8 cellular contexts compared by ENCODE assay signal in the genomic region with DNA sequence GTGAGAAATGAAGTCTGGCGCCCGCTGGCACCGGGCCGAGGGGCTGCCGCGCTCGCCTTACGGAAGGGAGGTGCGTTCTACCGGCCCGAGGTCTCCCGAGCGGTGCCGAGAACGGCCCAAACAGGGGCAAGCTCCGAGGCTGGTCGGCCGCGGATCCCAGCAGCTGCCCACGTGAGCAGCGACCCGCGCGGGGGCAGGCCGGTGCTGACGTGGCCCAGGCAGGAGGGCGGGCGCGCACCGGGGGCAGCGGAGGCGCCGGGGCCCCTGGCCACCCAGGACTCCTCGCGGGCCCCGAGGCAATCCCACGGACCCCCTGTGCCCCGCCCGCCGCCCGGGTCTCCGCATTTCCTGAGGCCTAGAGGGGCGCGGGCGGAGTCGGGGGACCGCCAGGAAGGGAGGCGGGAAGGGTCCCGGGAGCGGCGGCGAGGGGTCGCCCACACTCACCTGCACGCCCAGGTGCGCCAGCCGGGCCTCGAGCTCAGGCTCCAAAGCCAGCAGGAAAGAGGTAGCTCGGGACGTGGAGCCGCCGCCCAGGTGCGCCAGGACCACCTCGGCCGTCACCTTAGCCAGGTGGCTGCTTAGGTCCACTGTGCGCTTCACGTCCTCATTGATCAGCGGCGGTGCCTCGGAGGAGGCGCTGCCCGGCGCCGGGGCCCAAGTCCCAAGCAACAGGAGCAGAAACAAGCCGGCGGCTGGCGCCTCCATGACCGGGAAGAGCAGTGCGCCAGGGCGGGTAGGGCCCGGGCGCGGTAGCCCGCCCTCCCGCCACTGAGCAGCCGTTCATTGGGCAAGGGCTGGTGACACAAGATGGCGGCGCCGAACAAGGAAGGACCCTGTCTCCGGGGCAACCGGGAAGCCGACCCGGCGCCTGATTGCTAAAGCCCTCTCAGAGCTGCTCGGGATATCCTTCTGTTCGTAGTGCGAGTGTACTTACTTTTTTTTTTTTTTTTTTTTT. TPM values are rescaled to one million over a fixed set of nuclear protein-coding genes. Genes with fewer than 3 reads are reported as not detected.
DNase-seq lines count a peak whose midpoint lies in the region; ATAC-seq, FAIRE-seq and TF ChIP-seq lines count a peak whose summit lies in the region.

A gene (minus strand): TSS at position 723 of the 955 bp plus-strand sequence. CDS start 18 bp downstream, at position 705.

- H3K9ac ChIP-seq in HepG2 (ENCODE audit: insufficient read depth, low read depth, low read length): peak within 1 kb of the TSS; percentile 100

- H3K9me3 ChIP-seq in CD4-positive, alpha-beta T cell (ENCODE audit: control insufficient read depth, low read length): no peaks in the 10 kb centered on the region
- H3K9me3 ChIP-seq in HepG2 (ENCODE audit: low read length): no peaks in the 10 kb centered on the region

- no peaks in the 10 kb centered on the region for H3K27me3 ChIP-seq in CD4-positive, alpha-beta T cell (ENCODE audit: control insufficient read depth, insufficient read depth, low read length)
- H3K27me3 ChIP-seq in HepG2 (ENCODE audit: control insufficient read depth in 1 of 2, insufficient read depth in 2 of 2, low read length in 2 of 2): no peaks in the 10 kb centered on the region; a peak in 1 of 5 replicates

- BruUV-seq in HepG2 (replicated peaks; lab: Mats Ljungman, UMichigan): TSS peak; percentile 75

- peaks cover 50% of the 10 kb centered on the region for H3K79me2 ChIP-seq in HepG2 (ENCODE audit: insufficient read depth, low read length)

- peak within 1 kb of the TSS; percentile 89 for H3K27ac ChIP-seq in CD4-positive, alpha-beta T cell (ENCODE audit: low read depth, low read length)
- peak within 1 kb of the TSS; percentile 99 for H3K27ac ChIP-seq in HepG2 (ENCODE audit: extremely low read length, insufficient read depth, low read length)

- no peak within 1 kb of the TSS for H2AFZ ChIP-seq in HepG2 (ENCODE audit: low read length)

- no peak for FAIRE-seq in HepG2 (lab: Jason Lieb, UNC)

- peak; percentile 44; the same call in 1 of the 2 replicates for TF ChIP-seq RAD21 in HepG2 (CRISPR knock-in tag; IDR thresholded peaks at IDR 0.05)

- peak; percentile 84 to 91 for TF ChIP-seq POLR2A in HepG2 (IDR thresholded peaks at IDR 0.05; ENCODE audit: insufficient read depth in 1 of 2, low read depth in 2 of 2, low read length in 2 of 2)

- H3K27ac Mint-ChIP-seq in CD4-positive, alpha-beta T cell: peak within 1 kb of the TSS; percentile 90

- CTCF ChIA-PET in CD4-positive, alpha-beta T cell (lab: Charles Lee): interaction anchor here (2.0 to 2.7 kb wide), 2 partner anchors 30 to 33 kb away, joined by 13 to 15 read pairs; no protein-coding TSS in a partner anchor
- CTCF ChIA-PET in HepG2 (lab: Yijun Ruan, JAX; ENCODE audit: low intra/inter-chr PET ratio, low total read pairs): no interaction called here

- peak within 1 kb of the TSS; percentile 88 to 99 (median 96) for H3K4me3 ChIP-seq in HepG2 (replicated peaks in 1 of 3; ENCODE audit: insufficient read depth in 1 of 3, low read depth in 2 of 3, low read length in 3 of 3)

- TF ChIP-seq CTCF in CD4-positive, alpha-beta T cell (IDR thresholded peaks at IDR 0.05): no peak
- peak; percentile 12; the same call in 1 of the 2 replicates for TF ChIP-seq CTCF in HepG2 (CRISPR knock-in tag; IDR thresholded peaks at IDR 0.05)

- H3K36me3 Mint-ChIP-seq in CD4-positive, alpha-beta T cell (ENCODE audit: low read depth): peaks cover 27% of the 10 kb centered on the region

- DNase-seq in CD4-positive, alpha-beta T cell: peak; percentile 89 to 97 (median 94)
- DNase-seq in NCI-H82 (lab: John Stamatoyannopoulos, UW) (peak; percentile 98), dermis microvascular lymphatic vessel endothelial cell (ENCODE audit: low read depth in 2 of 2) (peak; percentile 86 to 98), HepG2 (ENCODE audit: low spot score) (peak; percentile 86)
- DNase-seq in activated CD4-positive, alpha-beta T cell treated with anti-CD3 and anti-CD28 coated beads, Interleukin-2, amount 50 U/mL, for 48 hours: peak; percentile 95 to 96
- peak; percentile 89 to 92 for DNase-seq in stimulated activated CD4-positive, alpha-beta T cell treated with anti-CD3 and anti-CD28 coated beads, Interleukin-2, amount 100 ng/mL, for 48 hours

- no peaks in the 10 kb centered on the region for H3K9me3 Mint-ChIP-seq in CD4-positive, alpha-beta T cell

- peaks cover 42% of the 10 kb centered on the region for H3K4me1 ChIP-seq in HepG2 (ENCODE audit: insufficient read depth, low read length)

- POLR2A ChIA-PET in CD4-positive, alpha-beta T cell (lab: Charles Lee): interaction anchor here (0.6 to 3.1 kb wide), 15 partner anchors 10 to 749 kb away, joined by 3 to 41 read pairs (median 6); a partner anchor contains a TSS
- POLR2A ChIA-PET in HepG2 (lab: Yijun Ruan, JAX): interaction anchor here (0.6 to 4.2 kb wide), 6 partner anchors 30 to 1180 kb away, joined by 3 to 25 read pairs (median 3); a partner anchor contains a TSS

- in situ Hi-C loops in HepG2 (cut with HindIII; ENCODE audit: extremely low pct_ligation_motif_present, low pct_unique_long_range_greater_than_20kb): no loop called here

- TF ChIP-seq EP300 in HepG2 (IDR thresholded peaks at IDR 0.05; ENCODE audit: low read depth in 2 of 2, low read length in 2 of 2) (no peak; a peak in 1 of 4 replicates), HepG2 (CRISPR knock-in tag; IDR thresholded peaks at IDR 0.05; ENCODE audit: borderline replicate concordance) (peak; percentile 22; the same call in 1 of the 2 replicates)

- H3K4me1 Mint-ChIP-seq in CD4-positive, alpha-beta T cell (ENCODE audit: low read depth): peaks cover 45% of the 10 kb centered on the region

- H3K27me3 Mint-ChIP-seq in CD4-positive, alpha-beta T cell: no peaks in the 10 kb centered on the region

- intact Hi-C loops in CD4-positive, alpha-beta T cell (cut with DNase I, micrococcal nuclease): loop anchor here (1.0 to 2.0 kb wide), 4 partner anchors 30 to 228 kb away; a partner anchor contains a TSS
- intact Hi-C loops in HepG2 (cut with micrococcal nuclease; ENCODE audit: unreplicated experiment): loop anchor here (2.0 kb wide), 1 partner anchor 30 kb away; no protein-coding TSS in a partner anchor

- ATAC-seq in CD4-positive, alpha-beta T cell (ENCODE audit: poor library complexity): peak; percentile 96
- ATAC-seq in GM19452 (IDR thresholded peaks at IDR 0.05; ENCODE audit: unreplicated experiment) (peak; percentile 96), HG03575 (IDR thresholded peaks at IDR 0.05; ENCODE audit: extremely low read depth, insufficient number of reproducible peaks, low FRiP score, unreplicated experiment) (peak; percentile 81), HepG2 (peak; percentile 97)

- H3K36me3 ChIP-seq in HepG2 (replicated peaks in 1 of 2; ENCODE audit: control insufficient read depth in 1 of 2, insufficient read depth in 2 of 2, low read length in 2 of 2): peaks cover 0 to 9% of the 10 kb centered on the region in 2 experiments; a peak in 1 of 5 replicates

- peak within 1 kb of the TSS; percentile 73 for H3K4me2 ChIP-seq in HepG2 (ENCODE audit: low read depth, low read length)

- H3K4me3 Mint-ChIP-seq in CD4-positive, alpha-beta T cell: peak within 1 kb of the TSS; percentile 95

- H4K20me1 ChIP-seq in HepG2 (ENCODE audit: insufficient read depth, low read length): peaks cover 22% of the 10 kb centered on the region; the same call in 1 of the 2 replicates

- WGBS in HepG2 (ENCODE audit: low lambda C conversion rate): under 1% methylated on average over 26 of the region's 96 CpGs

TF ChIP-seq in HepG2, 621 proteins besides CTCF, POLR2A, EP300 and RAD21 (continues in another document):
- TF ChIP-seq KDM5A (IDR thresholded peaks at IDR 0.05; ENCODE audit: borderline replicate concordance, low read length) (peak; percentile 69), SMAD1 (CRISPR knock-in tag; IDR thresholded peaks at IDR 0.05; ENCODE audit: borderline replicate concordance, low read depth) (no peak)

RNA-seq across cellular contexts. Expression of the gene that starts here (rescaled TPM):
- total RNA-seq in CD4-positive, alpha-beta T cell: 10 to 100 TPM; 67.7 to 72.6 TPM
- 378 and 477 TPM in 2 replicates for total RNA-seq in dermis microvascular lymphatic vessel endothelial cell
- 158 and 342 TPM in 2 replicates for total RNA-seq in HepG2 (2016; rRNA removed; fragmentation: Illumina TruSeq; extraction: Trizol)
- 95.2 and 99.3 TPM in 2 replicates for total RNA-seq in HepG2 (2016; cell fraction: cytosol; rRNA removed; fragmentation: Illumina TruSeq; extraction: Trizol; ENCODE audit: low read depth)
- 156 and 336 TPM in 2 replicates for total RNA-seq in HepG2 (2016; cell fraction: insoluble cytoplasmic fraction; rRNA removed; fragmentation: Illumina TruSeq; extraction: Trizol)
- 158 and 173 TPM in 2 replicates for total RNA-seq in HepG2 (2016; cell fraction: membrane; rRNA removed; fragmentation: Illumina TruSeq; extraction: Trizol)
- 246 and 283 TPM in 2 replicates for total RNA-seq in HepG2 (2016; cell fraction: nucleus; rRNA removed; fragmentation: Illumina TruSeq; extraction: Trizol)
- 243 and 290 TPM in 2 replicates for polyA plus RNA-seq in HepG2 (2011; rRNA removed)
- polyA plus RNA-seq in HepG2 (2011; cell fraction: cytosol; rRNA removed): 241 and 251 TPM in 2 replicates
- 102 and 103 TPM in 2 replicates for polyA plus RNA-seq in HepG2 (2011; cell fraction: nucleus; rRNA removed)
- polyA plus RNA-seq in HepG2 (2012): 136 and 184 TPM in 2 replicates
- 84.9 and 88.7 TPM in 2 replicates for polyA plus RNA-seq in HepG2 (2016; cell fraction: cytosol; fragmentation: Illumina TruSeq; extraction: Trizol; ENCODE audit: low read depth)
- 124 and 131 TPM in 2 replicates for polyA plus RNA-seq in HepG2 (2016; cell fraction: insoluble cytoplasmic fraction; fragmentation: Illumina TruSeq; extraction: Trizol; ENCODE audit: low read depth)
- 106 and 122 TPM in 2 replicates for polyA plus RNA-seq in HepG2 (2016; cell fraction: membrane; fragmentation: Illumina TruSeq; extraction: Trizol; ENCODE audit: low read depth)
- 289 and 294 TPM in 2 replicates for polyA plus RNA-seq in HepG2 (2016; cell fraction: nucleus; fragmentation: Illumina TruSeq; extraction: Trizol; ENCODE audit: insufficient read depth, low read depth)
- polyA minus RNA-seq in HepG2 (2011; rRNA and poly(A)+ RNA removed; ENCODE audit: low replicate concordance): 467 and 766 TPM in 2 replicates
- polyA minus RNA-seq in HepG2 (2011; cell fraction: cytosol; rRNA and poly(A)+ RNA removed): 220 and 227 TPM in 2 replicates
- polyA minus RNA-seq in HepG2 (2011; cell fraction: nucleus; rRNA and poly(A)+ RNA removed): 116 and 127 TPM in 2 replicates

Comparison
In these comparisons a context has a peak if more than half of its experiments do, and no peak if none do; other contexts are left out.
1. Peak in every context shown above with its lines: DNase-seq, ATAC-seq, H3K4me3 ChIP-seq and H3K27ac ChIP-seq.